27 cellular contexts compared by ENCODE assay signal in genomic region chr12:104172564-104172935, GRCh38.
"Had no signal": no experiment of that assay in that cellular context is flagged by ENCODE, and none has a peak within 500 bp of the region (broad histone marks: within the 10 kb centered on the region; RNA-seq: fewer than 3 reads in every experiment).

No MANE protein-coding gene starts in this region.

- H3K4me3 ChIP-seq: adrenal gland, coronary artery, esophagus muscularis mucosa, sigmoid colon, smooth muscle cell had no signal

- H3K9me3 ChIP-seq: adrenal gland, esophagus muscularis mucosa, sigmoid colon had no signal

- DNase-seq: activated B cell treated with CpG ODN at 0.5 μM for 24 hours; activated CD4-positive, alpha-beta T cell treated with anti-CD3 and anti-CD28 coated beads for 36 hours; activated CD4-positive, alpha-beta T cell treated with anti-CD3 and anti-CD28 coated beads, Interleukin-2, amount 50 U/mL, for 4 hours; activated naive CD4-positive, alpha-beta T cell; activated T-cell treated with anti-CD3 and anti-CD28 coated beads, Interleukin-2, amount 50 U/mL, for 4 hours; adrenal gland; hypothalamus; left colon; mesendoderm; naive B cell; occipital lobe; posterior cingulate gyrus; sigmoid colon; stimulated activated CD4-positive, alpha-beta T cell treated with anti-CD3 and anti-CD28 coated beads, Interleukin-2, amount 100 ng/mL, for 48 hours; stimulated activated CD8-positive, alpha-beta memory T cell treated with anti-CD3 and anti-CD28 coated beads, Interleukin-4, amount 100 ng/mL, for 48 hours; stimulated activated naive B cell treated with anti-CD40 and anti-IgM and Interleukin-4, amounts not matched to agents 10 μg/mL and 1 μg/mL and 100 μg/mL, for 72 hours; T-helper 9 cell; trophoblast cell had no signal

- H3K36me3 ChIP-seq: adrenal gland, esophagus muscularis mucosa, sigmoid colon had no signal

- FAIRE-seq: astrocyte, frontal cortex, keratinocyte had no signal

- H3K9me3 Mint-ChIP-seq: activated B cell treated with CpG ODN at 0.5 μM for 24 hours; activated T-cell treated with anti-CD3 and anti-CD28 coated beads, Interleukin-2, amount 50 U/mL, for 4 hours; activated T-helper 2 cell treated with anti-CD3 and anti-CD28 coated beads, Interferon-gamma antibody, Interleukin-2, Interleukin-4, amounts not matched to agents 10 μg/mL and 5 μg/mL and 100 μg/mL, durations not matched to agents 14 hours and 24 hours and 36 hours; naive B cell; neural crest cell; stimulated activated naive B cell treated with anti-CD40 and anti-IgM and Interleukin-4, amounts not matched to agents 10 μg/mL and 1 μg/mL and 100 μg/mL, for 72 hours had no signal

- H3K4me3 Mint-ChIP-seq: activated B cell treated with CpG ODN at 0.5 μM for 24 hours; activated CD4-positive, alpha-beta T cell treated with anti-CD3 and anti-CD28 coated beads for 36 hours; activated naive CD8-positive, alpha-beta T cell; activated T-cell treated with anti-CD3 and anti-CD28 coated beads, Interleukin-2, amount 50 U/mL, for 4 hours; naive B cell; neural crest cell; stimulated activated naive B cell treated with anti-CD40 and anti-IgM and Interleukin-4, amounts not matched to agents 10 μg/mL and 1 μg/mL and 100 μg/mL, for 72 hours had no signal

- H3K27me3 Mint-ChIP-seq: activated CD4-positive, alpha-beta T cell treated with anti-CD3 and anti-CD28 coated beads for 36 hours; activated naive CD8-positive, alpha-beta T cell had no signal

- H3K4me2 ChIP-seq: smooth muscle cell had no signal

- H3K27ac Mint-ChIP-seq: activated B cell treated with CpG ODN at 0.5 μM for 24 hours; activated CD4-positive, alpha-beta T cell treated with anti-CD3 and anti-CD28 coated beads for 36 hours; activated naive CD8-positive, alpha-beta T cell; activated T-helper 2 cell treated with anti-CD3 and anti-CD28 coated beads, Interferon-gamma antibody, Interleukin-2, Interleukin-4, amounts not matched to agents 10 μg/mL and 5 μg/mL and 100 μg/mL, durations not matched to agents 14 hours and 24 hours and 36 hours; naive B cell; stimulated activated naive B cell treated with anti-CD40 and anti-IgM and Interleukin-4, amounts not matched to agents 10 μg/mL and 1 μg/mL and 100 μg/mL, for 72 hours had no signal

- H3K27me3 ChIP-seq: adrenal gland, esophagus muscularis mucosa, sigmoid colon had no signal

- H3K27ac ChIP-seq: adrenal gland, coronary artery, esophagus muscularis mucosa, sigmoid colon had no signal

- H3K36me3 Mint-ChIP-seq: activated naive CD8-positive, alpha-beta T cell; naive B cell; stimulated activated naive B cell treated with anti-CD40 and anti-IgM and Interleukin-4, amounts not matched to agents 10 μg/mL and 1 μg/mL and 100 μg/mL, for 72 hours had no signal

- ATAC-seq: activated CD4-positive, alpha-beta T cell treated with anti-CD3 and anti-CD28 coated beads for 36 hours; activated T-cell treated with anti-CD3 and anti-CD28 coated beads, Interleukin-2, amount 50 U/mL, for 4 hours; left colon; stimulated activated naive B cell treated with anti-CD40 and anti-IgM and Interleukin-4, amounts not matched to agents 10 μg/mL and 1 μg/mL and 100 μg/mL, for 72 hours had no signal

- H3K4me1 Mint-ChIP-seq: activated B cell treated with CpG ODN at 0.5 μM for 24 hours, naive B cell, neural crest cell had no signal
